3 cellular contexts compared by ENCODE assay signal in genomic region chr1:31723828-31724359, GRCh38.
TF ChIP-seq lines count a peak whose summit lies in the region.

No MANE protein-coding gene starts in this region.

TF ChIP-seq in HCT116, 20 proteins besides CTCF, POLR2A, EP300 and RAD21:
- TF ChIP-seq FOSL1 (IDR thresholded peaks at IDR 0.05; ENCODE audit: low read depth) (no peak), REST (IDR thresholded peaks at IDR 0.05; ENCODE audit: low read depth) (peak; percentile 98)
TF ChIP-seq in HCT116: peak in this region for 1.

TF ChIP-seq in HepG2, 621 proteins besides CTCF, POLR2A, EP300 and RAD21 (continues in another document):
- TF ChIP-seq MXD1 (CRISPR knock-in tag; IDR thresholded peaks at IDR 0.05) (no peak), CBX5 (CRISPR knock-in tag; IDR thresholded peaks at IDR 0.05; ENCODE audit: borderline replicate concordance) (no peak), SNAI1 (CRISPR knock-in tag; IDR thresholded peaks at IDR 0.05; ENCODE audit: borderline replicate concordance) (no peak), MXI1 (IDR thresholded peaks at IDR 0.05; ENCODE audit: borderline replicate concordance, low read depth, low read length) (no peak), FOXO1 (CRISPR knock-in tag; IDR thresholded peaks at IDR 0.05) (no peak), ZNF281 (CRISPR knock-in tag; IDR thresholded peaks at IDR 0.05; ENCODE audit: borderline replicate concordance) (peak; percentile 50; the same call in 1 of the 2 replicates), EEA1 (CRISPR knock-in tag; IDR thresholded peaks at IDR 0.05; ENCODE audit: borderline replicate concordance) (no peak), ZMAT5 (CRISPR knock-in tag; IDR thresholded peaks at IDR 0.05; ENCODE audit: borderline replicate concordance, low read depth) (no peak), ZSCAN30 (CRISPR knock-in tag; IDR thresholded peaks at IDR 0.05) (no peak), ZXDC (CRISPR knock-in tag; IDR thresholded peaks at IDR 0.05) (peak; percentile 26; the same call in 1 of the 2 replicates), MTA3 (CRISPR knock-in tag; IDR thresholded peaks at IDR 0.05) (no peak), NKX3-1 (CRISPR knock-in tag; IDR thresholded peaks at IDR 0.05) (peak; percentile 93), SCMH1 (CRISPR knock-in tag; IDR thresholded peaks at IDR 0.05; ENCODE audit: borderline replicate concordance) (no peak), ZNF605 (CRISPR knock-in tag; IDR thresholded peaks at IDR 0.05) (no peak), MTA1 (CRISPR knock-in tag; IDR thresholded peaks at IDR 0.05; ENCODE audit: borderline replicate concordance) (no peak), ERF (CRISPR knock-in tag; IDR thresholded peaks at IDR 0.05) (peak; percentile 68; the same call in 1 of the 2 replicates), ETS1 (CRISPR knock-in tag; IDR thresholded peaks at IDR 0.05) (0 out of 2 replicates have a peak, but pooled peaks have one; percentile 53), ZSCAN31 (CRISPR knock-in tag; IDR thresholded peaks at IDR 0.05; ENCODE audit: low read depth) (no peak), HNRNPH1 (optimal IDR thresholded peaks at IDR 0.05; ENCODE audit: low read depth, low read length) (no peak), SIN3A (IDR thresholded peaks at IDR 0.05; ENCODE audit: borderline replicate concordance, low read depth, low read length) (no peak), SP4 (CRISPR knock-in tag; IDR thresholded peaks at IDR 0.05) (no peak), ZNF101 (CRISPR knock-in tag; IDR thresholded peaks at IDR 0.05; ENCODE audit: borderline replicate concordance, low read depth) (no peak), KDM3A (CRISPR knock-in tag; IDR thresholded peaks at IDR 0.05; ENCODE audit: low read depth) (no peak), ZNF10 (CRISPR knock-in tag; IDR thresholded peaks at IDR 0.05; ENCODE audit: borderline replicate concordance, low read depth) (no peak), ARNT2 (CRISPR knock-in tag; IDR thresholded peaks at IDR 0.05; ENCODE audit: low read depth) (no peak), KAT8 (CRISPR knock-in tag; IDR thresholded peaks at IDR 0.05) (0 out of 2 replicates have a peak, but pooled peaks have one; percentile 27), RELA (CRISPR knock-in tag; IDR thresholded peaks at IDR 0.05) (no peak)

TF ChIP-seq in GM12891, 5 proteins besides CTCF, POLR2A, EP300 and RAD21:
- TF ChIP-seq POLR2AphosphoS5 (IDR thresholded peaks at IDR 0.05; ENCODE audit: low read depth, low read length) (no peak), POU2F2 (IDR thresholded peaks at IDR 0.05; ENCODE audit: low read depth, low read length) (no peak), TAF1 (IDR thresholded peaks at IDR 0.05; ENCODE audit: low read depth, low read length) (no peak)
